Comparison of ENCODE assay signal across 2 cellular contexts in genomic region chr19:4814625-4815425, GRCh38.
A peak's percentile ranks its signal among the peaks of the same experiment; 100 is the strongest.
TF ChIP-seq lines count a peak whose summit lies in the region.

No MANE protein-coding gene starts in this region.

TF ChIP-seq in HCT116, 20 proteins besides CTCF, POLR2A, EP300 and RAD21:
- TF ChIP-seq POLR2AphosphoS5 (IDR thresholded peaks at IDR 0.05; ENCODE audit: low read depth, low read length): no peak; the same call in 1 of the 2 replicates
- no peak for TF ChIP-seq EZH2 (IDR thresholded peaks at IDR 0.05)
- no peak for TF ChIP-seq EGR1 (IDR thresholded peaks at IDR 0.05; ENCODE audit: low read depth)
- 0 out of 2 replicates have a peak, but pooled peaks have one; percentile 32 for TF ChIP-seq CEBPB (IDR thresholded peaks at IDR 0.05; ENCODE audit: low read depth)
- TF ChIP-seq ZNF274 (IDR thresholded peaks at IDR 0.05; ENCODE audit: low read depth, low read length): no peak
- no peak for TF ChIP-seq EZH2phosphoT487 (IDR thresholded peaks at IDR 0.05; ENCODE audit: borderline replicate concordance)
- no peak for TF ChIP-seq YY1 (IDR thresholded peaks at IDR 0.05; ENCODE audit: extremely low read depth, insufficient replicate concordance, low read depth, low read length)
- TF ChIP-seq ELF1 (IDR thresholded peaks at IDR 0.05; ENCODE audit: borderline replicate concordance, low read depth): no peak
- 0 out of 2 replicates have a peak, but pooled peaks have one; percentile 3 for TF ChIP-seq SP1 (IDR thresholded peaks at IDR 0.05; ENCODE audit: low read depth)
- no peak for TF ChIP-seq REST (IDR thresholded peaks at IDR 0.05; ENCODE audit: low read depth)
- no peak; the same call in 1 of the 2 replicates for TF ChIP-seq JUND (IDR thresholded peaks at IDR 0.05)
- no peak for TF ChIP-seq ZBTB33 (IDR thresholded peaks at IDR 0.05; ENCODE audit: extremely low read depth, insufficient replicate concordance, low read length)
- no peak for TF ChIP-seq ZFX (IDR thresholded peaks at IDR 0.05)
- peak; percentile 49; the same call in 1 of the 2 replicates for TF ChIP-seq CBX3 (IDR thresholded peaks at IDR 0.05; ENCODE audit: low read depth)
- TF ChIP-seq FOSL1 (IDR thresholded peaks at IDR 0.05; ENCODE audit: low read depth): no peak
- TF ChIP-seq TCF7L2 (IDR thresholded peaks at IDR 0.05; ENCODE audit: borderline replicate concordance, extremely low read depth, insufficient read depth, insufficient read length): no peak
- TF ChIP-seq ATF3 (IDR thresholded peaks at IDR 0.05): no peak
- peak; percentile 59; the same call in 1 of the 2 replicates for TF ChIP-seq SIN3A (IDR thresholded peaks at IDR 0.05; ENCODE audit: low read depth)

TF ChIP-seq in GM12878, 131 proteins besides CTCF, POLR2A, EP300 and RAD21:
- TF ChIP-seq BMI1 (IDR thresholded peaks at IDR 0.05; ENCODE audit: borderline replicate concordance) (peak; percentile 53; the same call in 1 of the 2 replicates), CHD1 (IDR thresholded peaks at IDR 0.05; ENCODE audit: low read depth, low read length) (no peak), IKZF1 (conservative IDR thresholded peaks at IDR 0.05) (no peak), CBFB (IDR thresholded peaks at IDR 0.05; ENCODE audit: low read depth) (no peak), ZBTB33 (IDR thresholded peaks at IDR 0.05) (0 out of 2 replicates have a peak, but pooled peaks have one; percentile 31), MTA3 (IDR thresholded peaks at IDR 0.05; ENCODE audit: borderline replicate concordance, low read length) (0 out of 2 replicates have a peak, but pooled peaks have one; percentile 48), ZBED1 (IDR thresholded peaks at IDR 0.05; ENCODE audit: borderline replicate concordance) (peak; percentile 28; the same call in 1 of the 2 replicates), TARDBP (IDR thresholded peaks at IDR 0.05; ENCODE audit: borderline replicate concordance) (peak; percentile 83; the same call in 1 of the 2 replicates), WRNIP1 (IDR thresholded peaks at IDR 0.05; ENCODE audit: borderline replicate concordance, low read depth, low read length) (no peak), NR2C2 (IDR thresholded peaks at IDR 0.05; ENCODE audit: borderline replicate concordance, control insufficient read depth, insufficient read length, low read depth) (no peak), JUNB (IDR thresholded peaks at IDR 0.05) (no peak), POLR2AphosphoS2 (IDR thresholded peaks at IDR 0.05; ENCODE audit: low read depth, low read length) (peak; percentile 17), ZNF24 (IDR thresholded peaks at IDR 0.05) (peak; percentile 100), NBN (IDR thresholded peaks at IDR 0.05) (peak; percentile 71; the same call in 1 of the 2 replicates), HDGF (IDR thresholded peaks at IDR 0.05) (0 out of 2 replicates have a peak, but pooled peaks have one; percentile 50), PKNOX1 (IDR thresholded peaks at IDR 0.05) (peak; percentile 38; the same call in 1 of the 2 replicates), POLR2AphosphoS5 (IDR thresholded peaks at IDR 0.05; ENCODE audit: low read length) (peak; percentile 50; the same call in 1 of the 2 replicates), PML (IDR thresholded peaks at IDR 0.05; ENCODE audit: low read length) (peak; percentile 40; the same call in 1 of the 2 replicates), YBX1 (IDR thresholded peaks at IDR 0.05) (no peak), MTA2 (IDR thresholded peaks at IDR 0.05; ENCODE audit: low read depth) (peak; percentile 29; the same call in 1 of the 2 replicates)
